In the genomic region with DNA sequence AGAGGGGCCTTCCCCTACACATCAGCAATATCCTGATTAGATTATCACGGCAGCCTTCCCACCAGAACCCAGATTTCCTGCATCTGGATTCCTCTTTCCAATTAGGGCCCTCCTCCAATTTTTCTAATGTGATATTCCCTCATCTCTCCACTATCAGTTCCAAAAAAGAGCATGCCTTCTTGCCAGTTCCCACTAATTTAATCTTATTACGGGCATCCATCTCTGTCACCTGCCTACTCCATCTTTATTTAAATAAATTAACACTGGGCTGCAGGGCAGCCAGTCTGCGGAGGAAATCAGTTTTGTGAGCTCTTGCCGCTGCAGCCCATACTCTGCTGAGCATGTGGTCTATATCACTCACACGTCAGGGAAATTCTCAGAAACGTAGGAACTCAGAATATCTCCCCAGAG, we compare ENCODE assay signal across 21 cellular contexts. TPM values are rescaled to one million over a fixed set of nuclear protein-coding genes. Genes with fewer than 3 reads are reported as not detected.
"Had no signal": no experiment of that assay in that cellular context is flagged by ENCODE, and none has a peak within 500 bp of the region (broad histone marks: within the 10 kb centered on the region; RNA-seq: fewer than 3 reads in every experiment).

No MANE protein-coding gene starts in this region.

- H3K36me3 ChIP-seq: brain microvascular endothelial cell, prostate gland had no signal

- H3K4me1 ChIP-seq: prostate gland, testis, upper lobe of left lung had no signal

- H3K9me3 Mint-ChIP-seq: activated CD4-positive, alpha-beta T cell treated with anti-CD3 and anti-CD28 coated beads, Interleukin-2, amount 10 ng/mL, durations not matched to agents 24 days and 14 days; activated CD8-positive, alpha-beta T cell treated with anti-CD3 and anti-CD28 coated beads for 36 hours; activated naive CD4-positive, alpha-beta T cell treated with anti-CD3 and anti-CD28 coated beads for 36 hours; activated naive CD8-positive, alpha-beta T cell treated with anti-CD3 and anti-CD28 coated beads, Interleukin-2, amount 50 U/mL, for 24 hours; stimulated activated effector memory CD8-positive, alpha-beta T cell treated with anti-CD3 and anti-CD28 coated beads, Interleukin-12 subunit alpha, Interleukin-12 subunit beta, amount 100 ng/mL, for 72 hours had no signal

- H3K36me3 Mint-ChIP-seq: stimulated activated effector memory CD8-positive, alpha-beta T cell treated with anti-CD3 and anti-CD28 coated beads, Interleukin-12 subunit alpha, Interleukin-12 subunit beta, amount 100 ng/mL, for 72 hours had no signal

- DNase-seq: activated CD4-positive, alpha-beta T cell treated with anti-CD3 and anti-CD28 coated beads, Interleukin-2, amount 10 ng/mL, durations not matched to agents 24 days and 14 days; activated CD8-positive, alpha-beta T cell treated with anti-CD3 and anti-CD28 coated beads for 36 hours; activated naive CD4-positive, alpha-beta T cell treated with anti-CD3 and anti-CD28 coated beads for 36 hours; activated naive CD8-positive, alpha-beta T cell treated with anti-CD3 and anti-CD28 coated beads, Interleukin-2, amount 50 U/mL, for 24 hours; activated T-cell treated with anti-CD3 and anti-CD28 coated beads, Interleukin-2, amount 50 U/mL, for 1 hour; anterior cingulate cortex; brain microvascular endothelial cell; effector CD4-positive, alpha-beta T cell; hippocampal formation; left colon; mammary epithelial cell; right cardiac atrium; stimulated activated CD4-positive, alpha-beta T cell treated with anti-CD3 and anti-CD28 coated beads, Interleukin-15, amount 100 ng/mL, for 24 hours; stimulated activated CD4-positive, alpha-beta T cell treated with anti-CD3 and anti-CD28 coated beads, Interleukin-2, amount 100 ng/mL, for 48 hours; stomach; T1000; testis; upper lobe of left lung had no signal

- H3K9me3 ChIP-seq: prostate gland, stomach, testis, upper lobe of left lung had no signal

- H3K27me3 ChIP-seq: stomach, testis, upper lobe of left lung had no signal

- H3K27ac ChIP-seq: brain microvascular endothelial cell, prostate gland, skin epidermis, testis, upper lobe of left lung had no signal

- H3K4me3 ChIP-seq: prostate gland, skin epidermis, stomach, testis, upper lobe of left lung had no signal

- H3K4me3 Mint-ChIP-seq: activated CD4-positive, alpha-beta T cell treated with anti-CD3 and anti-CD28 coated beads, Interleukin-2, amount 10 ng/mL, durations not matched to agents 24 days and 14 days; activated CD8-positive, alpha-beta T cell treated with anti-CD3 and anti-CD28 coated beads for 36 hours; activated naive CD4-positive, alpha-beta T cell treated with anti-CD3 and anti-CD28 coated beads for 36 hours; activated naive CD8-positive, alpha-beta T cell treated with anti-CD3 and anti-CD28 coated beads, Interleukin-2, amount 50 U/mL, for 24 hours; stimulated activated effector memory CD8-positive, alpha-beta T cell treated with anti-CD3 and anti-CD28 coated beads, Interleukin-12 subunit alpha, Interleukin-12 subunit beta, amount 100 ng/mL, for 72 hours had no signal

- H3K27ac Mint-ChIP-seq: activated CD4-positive, alpha-beta T cell treated with anti-CD3 and anti-CD28 coated beads, Interleukin-2, amount 10 ng/mL, durations not matched to agents 24 days and 14 days; activated CD8-positive, alpha-beta T cell treated with anti-CD3 and anti-CD28 coated beads for 36 hours; activated naive CD4-positive, alpha-beta T cell treated with anti-CD3 and anti-CD28 coated beads for 36 hours; activated naive CD8-positive, alpha-beta T cell treated with anti-CD3 and anti-CD28 coated beads, Interleukin-2, amount 50 U/mL, for 24 hours; stimulated activated effector memory CD8-positive, alpha-beta T cell treated with anti-CD3 and anti-CD28 coated beads, Interleukin-12 subunit alpha, Interleukin-12 subunit beta, amount 100 ng/mL, for 72 hours had no signal

RNA-seq across cellular contexts. Expression of gene FBP2, which starts 16.6 kb away (rescaled TPM):
- polyA plus RNA-seq: mammary epithelial cell, right cardiac atrium had no signal

RNA-seq across cellular contexts. Expression of gene PCAT7, which starts 55.3 kb away (rescaled TPM):
- polyA plus RNA-seq: mammary epithelial cell had no signal
